Comparison of ENCODE assay signal across 1 cellular context in genomic region chr7:139683137-139683871, GRCh38.
TF ChIP-seq lines count a peak whose summit lies in the region.

No MANE protein-coding gene starts in this region.

TF ChIP-seq in H1, 55 proteins besides CTCF, POLR2A, EP300 and RAD21:
- TF ChIP-seq CHD7 (IDR thresholded peaks at IDR 0.05; ENCODE audit: insufficient replicate concordance, low read length) = no peak
- no peak for TF ChIP-seq SIRT6 (IDR thresholded peaks at IDR 0.05; ENCODE audit: low read length)
